Comparison of ENCODE assay signal across 18 cellular contexts in the genomic region with DNA sequence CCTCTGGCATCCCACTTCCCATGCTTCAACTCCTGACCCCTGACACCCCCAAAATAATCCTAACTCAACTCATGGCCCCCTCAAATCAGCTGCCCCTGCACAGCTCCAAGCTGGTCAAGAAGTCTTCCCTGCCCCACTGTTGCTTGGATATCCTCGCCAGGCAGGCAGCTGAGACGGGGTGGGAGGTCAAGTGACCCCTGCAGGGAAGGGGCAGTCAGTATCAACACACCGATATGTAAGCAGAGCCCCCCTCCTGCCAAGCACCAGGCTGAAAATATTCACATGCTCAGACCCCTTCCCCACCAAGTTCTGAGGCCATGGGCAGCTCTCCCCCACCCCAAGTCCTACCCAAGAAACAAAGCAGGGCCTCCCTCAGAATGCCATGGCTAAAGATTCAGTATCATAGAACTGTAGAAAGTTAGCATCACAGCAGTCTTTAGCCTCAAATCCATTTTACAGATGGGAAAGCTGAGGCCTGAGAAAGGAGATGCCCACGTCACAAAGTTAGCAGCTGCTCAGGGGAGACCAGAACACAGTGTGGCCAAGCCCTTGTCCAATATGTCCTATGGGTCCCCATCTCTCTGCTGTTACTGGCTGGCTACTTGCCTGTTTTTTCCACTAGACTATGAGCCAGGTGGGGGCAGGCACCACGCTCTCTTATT.
DNase-seq lines count a peak whose midpoint lies in the region; ATAC-seq, FAIRE-seq and TF ChIP-seq lines count a peak whose summit lies in the region.
"Had no signal": no experiment of that assay in that cellular context is flagged by ENCODE, and none has a peak within 500 bp of the region (broad histone marks: within the 10 kb centered on the region; RNA-seq: fewer than 3 reads in every experiment).

No MANE protein-coding gene starts in this region.

- POLR2A ChIA-PET in K562 (lab: Yijun Ruan, JAX) = interaction anchor here (0.7 kb wide), 1 partner anchor 1782 kb away, joined by 4 read pairs; no protein-coding TSS in a partner anchor

- no peak overlapping the region for H3K4me2 ChIP-seq in K562 (ENCODE audit: insufficient read depth, low read length)

- CTCF ChIA-PET in K562 (lab: Yijun Ruan, JAX; ENCODE audit: low intra/inter-chr PET ratio) = no interaction called here

- ATAC-seq in heart left ventricle (no peak), K562 (no peak), esophagus mucosa (no peak), gastrocnemius medialis (no peak)
- ATAC-seq: activated T-helper 17 cell treated with anti-CD3 and anti-CD28 coated beads, Interleukin-2, amount 50 U/mL, for 72 hours; body of pancreas; mucosa of descending colon had no signal

- DNase-seq in cardiac muscle cell (ENCODE audit: low read depth in 1 of 2, low spot score in 1 of 2) (no peak), heart left ventricle (no peak), K562 (ENCODE audit: extremely low read depth in 1 of 4, low spot score in 3 of 4) (no peak), MV-4-11 (lab: John Stamatoyannopoulos, UW) (no peak), NCI-H524 treated with DMSO at 0.1 percent for 48 hours (lab: John Stamatoyannopoulos, UW) (no peak), gastrocnemius medialis (no peak)
- DNase-seq: activated CD4-positive, alpha-beta T cell treated with anti-CD3 and anti-CD28 coated beads for 4 hours; body of pancreas; Calu3; mucosa of descending colon; Peyer's patch; stimulated activated CD4-positive, alpha-beta T cell treated with anti-CD3 and anti-CD28 coated beads, Interleukin-2, amount 100 ng/mL, for 48 hours; testis had no signal

- TF ChIP-seq EP300 in K562 (IDR thresholded peaks at IDR 0.05; ENCODE audit: low read length) = no peak

- H3K79me2 ChIP-seq in K562 (ENCODE audit: control insufficient read depth, insufficient read depth, low read length) = no peaks in the 10 kb centered on the region

- H3K27ac ChIP-seq in cardiac muscle cell (peak overlapping the region; percentile 58), heart left ventricle (peak overlapping the region in 5 of 12 donors; percentile 31 to 96 (median 44)), K562 (ENCODE audit: extremely low read depth, low read depth, low read length) (no peak overlapping the region), mesodermal cell (ENCODE audit: low read depth, low read length, severe bottlenecking) (peak overlapping the region; percentile 79), gastrocnemius medialis (no peak overlapping the region)
- H3K27ac ChIP-seq: Peyer's patch, testis had no signal

- intact Hi-C loops in heart left ventricle (cut with DNase I) = loop anchor here in 7 of 10 donors (5.0 to 10.0 kb wide), 5 partner anchors 80 to 147 kb away; partner anchors contain the start of gene HEG1 (in 2 of the 7)
- intact Hi-C loops in K562 (cut with micrococcal nuclease) = no loop called here
- intact Hi-C loops in gastrocnemius medialis (cut with DNase I; ENCODE audit: low total_unique reads) = loop anchor here (5.0 kb wide), 1 partner anchor 147 kb away; no protein-coding TSS in a partner anchor

- H3K4me1 ChIP-seq in cardiac muscle cell (ENCODE audit: low read depth) = peaks cover 25% of the 10 kb centered on the region
- peaks cover 10 to 100% (median 81%) of the 10 kb centered on the region in 12 donors for H3K4me1 ChIP-seq in heart left ventricle
- H3K4me1 ChIP-seq in K562 (replicated peaks in 1 of 2; ENCODE audit: control insufficient read depth in 2 of 2, insufficient read depth in 2 of 2, low read length in 2 of 2) = peaks cover 0 to 6% of the 10 kb centered on the region in 2 experiments; a peak in 2 of 5 replicates
- peaks cover 66% of the 10 kb centered on the region for H3K4me1 ChIP-seq in mesodermal cell (ENCODE audit: control insufficient read depth, insufficient read depth, low read length, poor library complexity, severe bottlenecking)
- peaks cover 14 to 43% of the 10 kb centered on the region in 2 donors for H3K4me1 ChIP-seq in gastrocnemius medialis

- TF ChIP-seq RAD21 in K562 (CRISPR knock-in tag; conservative IDR thresholded peaks at IDR 0.05 in 1 of 2, IDR thresholded peaks at IDR 0.05 in 1 of 2) = no peak

- no peak overlapping the region for H3K9ac ChIP-seq in K562 (ENCODE audit: insufficient read depth in 1 of 2, low read depth in 2 of 2, low read length in 2 of 2)

- H3K4me3 ChIP-seq in cardiac muscle cell (no peak overlapping the region), heart left ventricle (no peak overlapping the region), K562 (no peak overlapping the region), mesodermal cell (ENCODE audit: extremely low read depth, insufficient read depth, low read length, poor library complexity, severe bottlenecking) (no peak overlapping the region), gastrocnemius medialis (no peak overlapping the region)
- H3K4me3 ChIP-seq: body of pancreas, mucosa of descending colon, Peyer's patch, skin epidermis, testis had no signal

- 76 to 86% (median 80%) methylated on average over 5 of the region's 5 CpGs for WGBS in heart left ventricle, 4 donors
- WGBS in K562 (ENCODE audit: insufficient coverage, low coverage, missing lambda C conversion rate) = 5% methylated on average over 4 of the region's 5 CpGs
- 52 to 83% methylated on average over 3 of the region's 5 CpGs for WGBS in mesodermal cell (ENCODE audit: insufficient coverage in 2 of 2), 2 experiments

- in situ Hi-C loops in K562 (cut with MboI) = no loop called here
- in situ Hi-C loops in gastrocnemius medialis (cut with MboI; ENCODE audit: low sequenced_read_pairs in 4 of 4) = no loop called here

- TF ChIP-seq POLR2A in heart left ventricle (IDR thresholded peaks at IDR 0.05) (no peak), K562 (conservative IDR thresholded peaks at IDR 0.05) (no peak), gastrocnemius medialis (IDR thresholded peaks at IDR 0.05) (no peak)

- H3K9me1 ChIP-seq in K562 (ENCODE audit: control insufficient read depth, insufficient read depth, low read length) = no peaks in the 10 kb centered on the region

- no peak overlapping the region for H2AFZ ChIP-seq in K562 (ENCODE audit: low read depth, low read length)

- H3K27me3 ChIP-seq in cardiac muscle cell (no peaks in the 10 kb centered on the region), heart left ventricle (no peaks in the 10 kb centered on the region), K562 (ENCODE audit: control insufficient read depth in 2 of 2, insufficient read depth in 2 of 2, low read length in 2 of 2) (peaks cover 5 to 31% of the 10 kb centered on the region in 2 experiments; a peak in 4 of 5 replicates), gastrocnemius medialis (no peaks in the 10 kb centered on the region)
- H3K27me3 ChIP-seq: body of pancreas, Peyer's patch, testis had no signal

- TF ChIP-seq CTCF in cardiac muscle cell (IDR thresholded peaks at IDR 0.05; ENCODE audit: low read depth, low read length) (no peak), heart left ventricle (IDR thresholded peaks at IDR 0.05) (no peak), K562 (IDR thresholded peaks at IDR 0.05 in 2 of 3, conservative IDR thresholded peaks at IDR 0.05 in 1 of 3; ENCODE audit: insufficient read depth in 2 of 3, low read depth in 1 of 3, low read length in 3 of 3) (no peak), gastrocnemius medialis (IDR thresholded peaks at IDR 0.05 in 4 of 5, conservative IDR thresholded peaks at IDR 0.05 in 1 of 5) (no peak)

- H4K20me1 ChIP-seq in K562 (replicated peaks; ENCODE audit: control insufficient read depth, insufficient read depth, low read length) = no peaks in the 10 kb centered on the region

- no TSS peak for BruUV-seq in K562 (replicated peaks; lab: Mats Ljungman, UMichigan)

- no peak for FAIRE-seq in K562 (lab: Jason Lieb, UNC)
- FAIRE-seq: GM19239 had no signal

- H3K9me3 ChIP-seq in cardiac muscle cell (ENCODE audit: low read depth) (no peaks in the 10 kb centered on the region), heart left ventricle (no peaks in the 10 kb centered on the region), K562 (replicated peaks; ENCODE audit: control insufficient read depth, insufficient read depth, low read depth, low read length) (no peaks in the 10 kb centered on the region), mesodermal cell (ENCODE audit: control insufficient read depth, low read length) (no peaks in the 10 kb centered on the region), gastrocnemius medialis (no peaks in the 10 kb centered on the region)
- H3K9me3 ChIP-seq: body of pancreas, mucosa of descending colon, Peyer's patch, testis had no signal

- H3K36me3 ChIP-seq in cardiac muscle cell (no peaks in the 10 kb centered on the region), heart left ventricle (no peaks in the 10 kb centered on the region), K562 (ENCODE audit: control insufficient read depth, insufficient read depth, low read length) (no peaks in the 10 kb centered on the region), mesodermal cell (ENCODE audit: control insufficient read depth, insufficient read depth, low read length) (no peaks in the 10 kb centered on the region), gastrocnemius medialis (no peaks in the 10 kb centered on the region)
- H3K36me3 ChIP-seq: Peyer's patch had no signal

TF ChIP-seq in K562, 482 proteins besides CTCF, POLR2A, EP300 and RAD21:
- TF ChIP-seq, protein P1, sequence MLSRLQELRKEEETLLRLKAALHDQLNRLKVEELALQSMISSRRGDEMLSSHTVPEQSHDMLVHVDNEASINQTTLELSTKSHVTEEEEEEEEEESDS (CRISPR knock-in tag; IDR thresholded peaks at IDR 0.05) = no peak
- no peak for TF ChIP-seq SAP30 (IDR thresholded peaks at IDR 0.05; ENCODE audit: borderline replicate concordance, insufficient read depth, low read depth, low read length, poor library complexity, severe bottlenecking)
- TF ChIP-seq SOX6 (IDR thresholded peaks at IDR 0.05) = no peak
- no peak for TF ChIP-seq PCBP2 (IDR thresholded peaks at IDR 0.05; ENCODE audit: low read depth, low read length, poor library complexity, severe bottlenecking)
- TF ChIP-seq MCM2 (IDR thresholded peaks at IDR 0.05; ENCODE audit: low read depth) = no peak
- TF ChIP-seq RBM25 (IDR thresholded peaks at IDR 0.05; ENCODE audit: low read depth, low read length, severe bottlenecking) = peak; percentile 68
- TF ChIP-seq KLF13 (tag; IDR thresholded peaks at IDR 0.05; ENCODE audit: borderline replicate concordance, low read depth) = no peak
- no peak for TF ChIP-seq SIN3A (IDR thresholded peaks at IDR 0.05; ENCODE audit: borderline replicate concordance in 2 of 2, control insufficient read depth in 1 of 2, low read depth in 2 of 2, low read length in 2 of 2)
- TF ChIP-seq ZBTB1 (CRISPR knock-in tag; IDR thresholded peaks at IDR 0.05; ENCODE audit: borderline replicate concordance, low read depth) = no peak

Comparison
In these comparisons a context has a peak if more than half of its experiments do, and no peak if none do; other contexts are left out.
1. H3K27ac ChIP-seq: peak in cardiac muscle cell (single experiment) and mesodermal cell (single experiment); none in K562 (single experiment) and gastrocnemius medialis (0 of 4).